Comparison of ENCODE assay signal across 13 cellular contexts in genomic region chr3:16801223-16801622, GRCh38.
DNase-seq lines count a peak whose midpoint lies in the region; ATAC-seq and TF ChIP-seq lines count a peak whose summit lies in the region.
"Had no signal": no experiment of that assay in that cellular context is flagged by ENCODE, and none has a peak within 500 bp of the region (broad histone marks: within the 10 kb centered on the region; RNA-seq: fewer than 3 reads in every experiment).

No MANE protein-coding gene starts in this region.

- TF ChIP-seq CTCF in NB4 (IDR thresholded peaks at IDR 0.05; ENCODE audit: low read depth, low read length) (no peak), neutrophil (IDR thresholded peaks at IDR 0.05) (no peak), osteoblast (IDR thresholded peaks at IDR 0.05; ENCODE audit: extremely low read depth, low read depth, low read length) (no peak)

- no peaks in the 10 kb centered on the region for H3K27me3 Mint-ChIP-seq in dendritic cell treated with granulocyte-macrophage colony-stimulating factor and Interleukin-4, amounts not matched to agents 40 ng/mL and 50 ng/mL, for 4 days
- H3K27me3 Mint-ChIP-seq in activated T-cell treated with anti-CD3 and anti-CD28 coated beads, Interleukin-2, amount 50 U/mL, for 72 hours (ENCODE audit: low read depth), result peaks cover 5% of the 10 kb centered on the region

- H3K27ac ChIP-seq in neutrophil (peak overlapping the region; percentile 42), osteoblast (ENCODE audit: low read depth, low read length) (no peak overlapping the region)
- H3K27ac ChIP-seq: VCaP had no signal

- DNase-seq in NB4 (ENCODE audit: low read depth), result peak; percentile 85
- DNase-seq in osteoblast (ENCODE audit: insufficient read length, low spot score, missing footprints), result no peak
- no peak for DNase-seq in SHP77 (lab: John Stamatoyannopoulos, UW)
- DNase-seq in activated T-cell treated with anti-CD3 and anti-CD28 coated beads, Interleukin-2, amount 50 U/mL, for 72 hours, result no peak
- DNase-seq in HCEC 1CT, result no peak
- DNase-seq: activated naive CD4-positive, alpha-beta T cell treated with Interleukin-2 at 50 U/mL for 16 hours; effector CD4-positive, alpha-beta T cell; NCI-H748 treated with DMSO at 0.1 percent for 48 hours; right cardiac atrium had no signal

- H3K9me3 Mint-ChIP-seq in dendritic cell treated with granulocyte-macrophage colony-stimulating factor and Interleukin-4, amounts not matched to agents 40 ng/mL and 50 ng/mL, for 4 days, result no peaks in the 10 kb centered on the region
- H3K9me3 Mint-ChIP-seq in activated T-cell treated with anti-CD3 and anti-CD28 coated beads, Interleukin-2, amount 50 U/mL, for 72 hours, result peaks cover 0 to 5% of the 10 kb centered on the region in 2 donors

- peaks cover 88% of the 10 kb centered on the region for H3K4me1 Mint-ChIP-seq in dendritic cell treated with granulocyte-macrophage colony-stimulating factor and Interleukin-4, amounts not matched to agents 40 ng/mL and 50 ng/mL, for 4 days (ENCODE audit: low read depth)
- peaks cover 38% of the 10 kb centered on the region for H3K4me1 Mint-ChIP-seq in activated T-cell treated with anti-CD3 and anti-CD28 coated beads, Interleukin-2, amount 50 U/mL, for 72 hours (ENCODE audit: low read depth)

- TF ChIP-seq POLR2A in NB4 (IDR thresholded peaks at IDR 0.05; ENCODE audit: extremely low read depth, insufficient read length), result no peak

- no peak overlapping the region for H3K4me3 ChIP-seq in NB4 (ENCODE audit: low read depth, low read length)
- no peak overlapping the region for H3K4me3 ChIP-seq in neutrophil (ENCODE audit: low read depth in 1 of 2, low read length in 1 of 2)
- no peak overlapping the region for H3K4me3 ChIP-seq in osteoblast (ENCODE audit: insufficient read depth, low read length)

- H3K9me3 ChIP-seq in neutrophil, result no peaks in the 10 kb centered on the region
- no peaks in the 10 kb centered on the region for H3K9me3 ChIP-seq in osteoblast (ENCODE audit: low read depth, low read length)

- intact Hi-C loops in dendritic cell treated with granulocyte-macrophage colony-stimulating factor and Interleukin-4, amounts not matched to agents 40 ng/mL and 50 ng/mL, for 4 days (cut with micrococcal nuclease), result loop anchor here (5.0 kb wide), 1 partner anchor 46 kb away; no protein-coding TSS in a partner anchor

- H3K36me3 ChIP-seq in neutrophil (no peaks in the 10 kb centered on the region), osteoblast (ENCODE audit: insufficient read depth, low read length) (no peaks in the 10 kb centered on the region)

- no peak overlapping the region for H2AFZ ChIP-seq in osteoblast (ENCODE audit: low read length)

- H3K4me2 ChIP-seq in osteoblast (ENCODE audit: insufficient read depth, low read length), result no peak overlapping the region

- no peaks in the 10 kb centered on the region for H4K20me1 ChIP-seq in osteoblast (ENCODE audit: insufficient read depth, low read length)

- ATAC-seq in GM18511 (IDR thresholded peaks at IDR 0.05; ENCODE audit: unreplicated experiment), result peak; percentile 43
- no peak for ATAC-seq in activated T-cell treated with anti-CD3 and anti-CD28 coated beads, Interleukin-2, amount 50 U/mL, for 72 hours (replicated peaks in 1 of 2)

- H3K27me3 ChIP-seq in neutrophil (no peaks in the 10 kb centered on the region), osteoblast (ENCODE audit: insufficient read depth, low read length) (no peaks in the 10 kb centered on the region)

- H3K36me3 Mint-ChIP-seq in dendritic cell treated with granulocyte-macrophage colony-stimulating factor and Interleukin-4, amounts not matched to agents 40 ng/mL and 50 ng/mL, for 4 days (ENCODE audit: low read depth), result no peaks in the 10 kb centered on the region
- H3K36me3 Mint-ChIP-seq in activated T-cell treated with anti-CD3 and anti-CD28 coated beads, Interleukin-2, amount 50 U/mL, for 72 hours (ENCODE audit: insufficient read depth in 2 of 2), result peaks cover 0 to 3% of the 10 kb centered on the region in 2 donors

- peak overlapping the region; percentile 71 for H3K27ac Mint-ChIP-seq in dendritic cell treated with granulocyte-macrophage colony-stimulating factor and Interleukin-4, amounts not matched to agents 40 ng/mL and 50 ng/mL, for 4 days
- no peak overlapping the region for H3K27ac Mint-ChIP-seq in activated T-cell treated with anti-CD3 and anti-CD28 coated beads, Interleukin-2, amount 50 U/mL, for 72 hours

- H3K79me2 ChIP-seq in osteoblast (ENCODE audit: insufficient read depth, low read length), result no peaks in the 10 kb centered on the region

- H3K4me3 Mint-ChIP-seq in dendritic cell treated with granulocyte-macrophage colony-stimulating factor and Interleukin-4, amounts not matched to agents 40 ng/mL and 50 ng/mL, for 4 days, result no peak overlapping the region
- no peak overlapping the region for H3K4me3 Mint-ChIP-seq in activated T-cell treated with anti-CD3 and anti-CD28 coated beads, Interleukin-2, amount 50 U/mL, for 72 hours

- H3K4me1 ChIP-seq in neutrophil (ENCODE audit: control insufficient read depth in 1 of 2, insufficient read depth in 1 of 2, low read depth in 1 of 2, low read length in 1 of 2) (peaks cover 11 to 17% of the 10 kb centered on the region in 2 experiments), osteoblast (ENCODE audit: insufficient read depth, low read length) (no peaks in the 10 kb centered on the region)
